In genomic region chr9:37575921-37576721, GRCh38 we compare ENCODE assay signal across 8 cellular contexts. TPM values are rescaled to one million over a fixed set of nuclear protein-coding genes. Genes with fewer than 3 reads are reported as not detected.
DNase-seq lines count a peak whose midpoint lies in the region; FAIRE-seq and TF ChIP-seq lines count a peak whose summit lies in the region.

A gene with protein sequence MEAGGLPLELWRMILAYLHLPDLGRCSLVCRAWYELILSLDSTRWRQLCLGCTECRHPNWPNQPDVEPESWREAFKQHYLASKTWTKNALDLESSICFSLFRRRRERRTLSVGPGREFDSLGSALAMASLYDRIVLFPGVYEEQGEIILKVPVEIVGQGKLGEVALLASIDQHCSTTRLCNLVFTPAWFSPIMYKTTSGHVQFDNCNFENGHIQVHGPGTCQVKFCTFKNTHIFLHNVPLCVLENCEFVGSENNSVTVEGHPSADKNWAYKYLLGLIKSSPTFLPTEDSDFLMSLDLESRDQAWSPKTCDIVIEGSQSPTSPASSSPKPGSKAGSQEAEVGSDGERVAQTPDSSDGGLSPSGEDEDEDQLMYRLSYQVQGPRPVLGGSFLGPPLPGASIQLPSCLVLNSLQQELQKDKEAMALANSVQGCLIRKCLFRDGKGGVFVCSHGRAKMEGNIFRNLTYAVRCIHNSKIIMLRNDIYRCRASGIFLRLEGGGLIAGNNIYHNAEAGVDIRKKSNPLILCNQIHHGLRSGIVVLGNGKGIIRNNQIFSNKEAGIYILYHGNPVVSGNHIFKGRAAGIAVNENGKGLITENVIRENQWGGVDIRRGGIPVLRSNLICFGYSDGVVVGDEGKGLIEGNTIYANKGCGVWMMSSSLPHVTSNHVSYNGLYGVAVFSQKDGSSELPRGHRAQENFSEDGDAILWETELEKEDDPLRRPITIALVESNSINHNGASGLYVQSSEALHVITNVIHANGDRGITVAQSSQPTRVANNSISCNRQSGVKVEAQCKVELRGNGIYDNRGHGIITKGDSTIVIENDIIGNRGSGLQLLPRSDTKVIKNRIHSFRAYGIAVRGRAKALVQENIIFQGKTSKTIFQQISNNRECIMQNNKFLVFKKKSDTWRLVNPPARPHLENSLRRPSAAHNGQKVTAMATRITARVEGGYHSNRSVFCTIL (minus strand): TSS chr9:37576380. CDS start chr9:37541768, 34,612 bp downstream.

- H3K79me2 ChIP-seq in keratinocyte (ENCODE audit: control insufficient read depth, insufficient read depth, low read length) (no peaks in the 10 kb centered on the region), smooth muscle cell (ENCODE audit: low read depth) (peaks cover 10% of the 10 kb centered on the region)

- H3K9me1 ChIP-seq in keratinocyte (ENCODE audit: control insufficient read depth, extremely low read depth, insufficient read depth, low read length) = no peaks in the 10 kb centered on the region

- peaks cover 15% of the 10 kb centered on the region for H3F3A ChIP-seq in smooth muscle cell (ENCODE audit: low read depth)

- dilution Hi-C loops in keratinocyte (cut with MboI; ENCODE audit: extremely low pct_ligation_motif_present, low sequenced_read_pairs) = loop anchor here (25.0 kb wide), 1 partner anchor 89 kb away; the partner anchor contains the start of gene POLR1E

- H3K9ac ChIP-seq in keratinocyte (ENCODE audit: control insufficient read depth, extremely low read depth, insufficient read depth, low read length) (peak within 1 kb of the TSS; percentile 75), smooth muscle cell (ENCODE audit: low read depth) (peak within 1 kb of the TSS; percentile 83)

- TF ChIP-seq CTCF in GM12865 (IDR thresholded peaks at IDR 0.05; ENCODE audit: insufficient read depth, low read depth, low read length, missing control alignments) (no peak), HFF-Myc (IDR thresholded peaks at IDR 0.05; ENCODE audit: low read depth, low read length, missing control alignments) (no peak), WI38 (IDR thresholded peaks at IDR 0.05; ENCODE audit: low read depth, low read length) (no peak), keratinocyte (optimal IDR thresholded peaks at IDR 0.05 in 1 of 3, IDR thresholded peaks at IDR 0.05 in 1 of 3, conservative IDR thresholded peaks at IDR 0.05 in 1 of 3; ENCODE audit: extremely low read depth in 1 of 3, insufficient read depth in 2 of 3, low read length in 3 of 3) (no peak), smooth muscle cell (IDR thresholded peaks at IDR 0.05; ENCODE audit: borderline replicate concordance, insufficient read depth, poor library complexity, severe bottlenecking) (no peak)

- WGBS in smooth muscle cell (ENCODE audit: low lambda C conversion rate) = under 1% methylated on average over 80 of the region's 81 CpGs

- H3K4me1 ChIP-seq in keratinocyte (ENCODE audit: control insufficient read depth, extremely low read depth, insufficient read depth, low read length) (peaks cover 11% of the 10 kb centered on the region), smooth muscle cell (ENCODE audit: low read depth) (peaks cover 15% of the 10 kb centered on the region)

- peaks cover 3 to 8% of the 10 kb centered on the region in 2 experiments for H3K36me3 ChIP-seq in keratinocyte (ENCODE audit: control insufficient read depth in 2 of 2, extremely low read depth in 1 of 2, insufficient read depth in 2 of 2, low read length in 2 of 2)
- H3K36me3 ChIP-seq in smooth muscle cell (ENCODE audit: low read depth) = no peaks in the 10 kb centered on the region

- H3K4me3 ChIP-seq in GM12865 (ENCODE audit: low read depth, low read length) (peak within 1 kb of the TSS; percentile 86), HFF-Myc (replicated peaks; ENCODE audit: low read depth, low read length) (peak within 1 kb of the TSS; percentile 60), WI38 (ENCODE audit: low read depth, low read length) (peak within 1 kb of the TSS; percentile 82), keratinocyte (ENCODE audit: control insufficient read depth in 2 of 3, extremely low read depth in 1 of 3, insufficient read depth in 2 of 3, low read depth in 1 of 3, low read length in 3 of 3) (peak within 1 kb of the TSS; percentile 79 to 81 (median 80)), smooth muscle cell (peak within 1 kb of the TSS; percentile 66)

- no peak for FAIRE-seq in keratinocyte (lab: Jason Lieb, UNC)

- DNase-seq in GM12865 (ENCODE audit: low read depth) (peak; percentile 74), HFF-Myc (ENCODE audit: extremely low read depth, low read depth) (no peak), NCI-H128 (lab: John Stamatoyannopoulos, UW; ENCODE audit: unreplicated experiment) (peak; percentile 35), cerebellum (ENCODE audit: low spot score) (peak; percentile 76), keratinocyte (ENCODE audit: low read depth, low spot score) (no peak), smooth muscle cell (lab: John Stamatoyannopoulos, UW; ENCODE audit: unreplicated experiment) (peak; percentile 55), NOMO-1 treated with DMSO at 0.1 percent for 48 hours (lab: John Stamatoyannopoulos, UW; ENCODE audit: unreplicated experiment) (no peak)

- peak within 1 kb of the TSS; percentile 25 for H3K27ac ChIP-seq in keratinocyte (ENCODE audit: control insufficient read depth, insufficient read depth, low read length)
- peak within 1 kb of the TSS; percentile 80 for H3K27ac ChIP-seq in smooth muscle cell (ENCODE audit: low read depth)

- no peaks in the 10 kb centered on the region for H3K9me3 ChIP-seq in keratinocyte (ENCODE audit: control insufficient read depth, low read depth, low read length)
- H3K9me3 ChIP-seq in smooth muscle cell (replicated peaks; ENCODE audit: low read depth) = no peaks in the 10 kb centered on the region

- no peaks in the 10 kb centered on the region for H4K20me1 ChIP-seq in keratinocyte (ENCODE audit: control insufficient read depth, extremely low read depth, insufficient read depth, low read length)
- peaks cover 5% of the 10 kb centered on the region for H4K20me1 ChIP-seq in smooth muscle cell (ENCODE audit: low read depth)

- peak within 1 kb of the TSS; percentile 96 for H3K4me2 ChIP-seq in keratinocyte (ENCODE audit: control insufficient read depth, extremely low read depth, insufficient read depth, low read depth, low read length)
- peak within 1 kb of the TSS; percentile 90 for H3K4me2 ChIP-seq in smooth muscle cell

- H2AFZ ChIP-seq in keratinocyte (ENCODE audit: control insufficient read depth, low read length) = peak within 1 kb of the TSS; percentile 89
- peak within 1 kb of the TSS; percentile 84 for H2AFZ ChIP-seq in smooth muscle cell (ENCODE audit: low read depth)

- H3K27me3 ChIP-seq in keratinocyte (ENCODE audit: control insufficient read depth, extremely low read depth, insufficient read depth, low read length) = no peaks in the 10 kb centered on the region
- no peaks in the 10 kb centered on the region for H3K27me3 ChIP-seq in smooth muscle cell (ENCODE audit: low read depth)

RNA-seq across cellular contexts. Expression of the gene that starts here (rescaled TPM):
- total RNA-seq in cerebellum = 16.5 TPM
- 4.1 to 6.6 TPM (median 5.1 TPM) in 3 replicates for polyA plus RNA-seq in keratinocyte
- polyA plus RNA-seq in keratinocyte (2011; ENCODE audit: low read depth) = 1.6 TPM
- 2.8 and 3.8 TPM in 2 replicates for polyA plus RNA-seq in keratinocyte (2011; cell fraction: cytosol; rRNA removed)
- polyA plus RNA-seq in keratinocyte (2011; cell fraction: nucleus; rRNA removed) = 12.4 and 14.9 TPM in 2 replicates
- 4.2 and 7.0 TPM in 2 replicates for polyA plus RNA-seq in keratinocyte (2012; ENCODE audit: low replicate concordance)
- 9.2 to 15.1 TPM (median 11.7 TPM) in 3 replicates for polyA minus RNA-seq in keratinocyte
- polyA minus RNA-seq in keratinocyte (2011; cell fraction: cytosol; rRNA and poly(A)+ RNA removed) = 5.8 TPM
- 13.2 and 15.0 TPM in 2 replicates for polyA minus RNA-seq in keratinocyte (2011; cell fraction: nucleus; rRNA and poly(A)+ RNA removed)
- 3.5 and 6.4 TPM in 2 replicates for total RNA-seq in smooth muscle cell
- polyA plus RNA-seq in smooth muscle cell = 4.8 and 7.0 TPM in 2 replicates

Comparison
In these comparisons a context has a peak if more than half of its experiments do, and no peak if none do; other contexts are left out.
1. DNase-seq: peak in GM12865 (single experiment), NCI-H128 (single experiment), cerebellum (single experiment) and smooth muscle cell (single experiment); none in HFF-Myc (single experiment), keratinocyte (single experiment) and NOMO-1 treated with DMSO at 0.1 percent for 48 hours (single experiment).
2. Peak in every context shown above with its lines, with median percentiles within 50 percentile points of each other: H3K4me3 ChIP-seq.